ENCODE assay signal across 8 cellular contexts in genomic region chr5:43305948-43306563, GRCh38. TPM values are rescaled to one million over a fixed set of nuclear protein-coding genes. Genes with fewer than 3 reads are reported as not detected.
A peak's percentile ranks its signal among the peaks of the same experiment; 100 is the strongest.
DNase-seq lines count a peak whose midpoint lies in the region; ATAC-seq and TF ChIP-seq lines count a peak whose summit lies in the region.

No MANE protein-coding gene starts in this region.

- ATAC-seq in HG02884 (IDR thresholded peaks at IDR 0.05; ENCODE audit: unreplicated experiment): peak; percentile 49
- ATAC-seq in WTC11: peak; percentile 50

- no peak overlapping the region for H3K4me3 ChIP-seq in retinal pigment epithelial cell (ENCODE audit: low read length)

- TF ChIP-seq CTCF in GM13976 (IDR thresholded peaks at IDR 0.05; ENCODE audit: borderline replicate concordance, control extremely low read depth, extremely low read depth, insufficient read depth, missing control alignments): peak; percentile 40
- TF ChIP-seq CTCF in WTC11 (IDR thresholded peaks at IDR 0.05): peak; percentile 41; the same call in 1 of the 2 replicates
- TF ChIP-seq CTCF in retinal pigment epithelial cell (conservative IDR thresholded peaks at IDR 0.05; ENCODE audit: low read depth, low read length): peak; percentile 73

- in situ Hi-C loops in GM13976 (cut with MboI; ENCODE audit: low sequenced_read_pairs, unreplicated experiment): no loop called here

- intact Hi-C loops in posterior cingulate gyrus (cut with DNase I): loop anchor here (10.0 kb wide), 1 partner anchor 241 kb away; no protein-coding TSS in a partner anchor

- peaks cover 79% of the 10 kb centered on the region for H3K4me1 Mint-ChIP-seq in WTC11

- POLR2A ChIA-PET in WTC11 (lab: Charles Lee): no interaction called here

- CTCF ChIA-PET in WTC11 (lab: Charles Lee): interaction anchor here (0.6 to 2.0 kb wide), 9 partner anchors 12 to 397 kb away, joined by 3 to 13 read pairs (median 4); partner anchors contain the start of genes TMEM267 and ZNF131

- H3K27me3 Mint-ChIP-seq in WTC11 (ENCODE audit: low read depth): no peaks in the 10 kb centered on the region

- no peak overlapping the region for H3K4me3 Mint-ChIP-seq in WTC11

- H3K36me3 Mint-ChIP-seq in WTC11: peaks cover 9% of the 10 kb centered on the region; the same call in 1 of the 2 replicates

- no peaks in the 10 kb centered on the region for H3K9me3 Mint-ChIP-seq in WTC11

- H3K27ac Mint-ChIP-seq in WTC11: 0 out of 2 replicates have a peak overlapping the region, but pooled peaks have one; percentile 22

- DNase-seq in AG08395 (ENCODE audit: low spot score) (peak; percentile 55), GM13976 (ENCODE audit: low spot score) (peak; percentile 34), NCI-H2171 treated with DMSO at 0.1 percent for 48 hours (lab: John Stamatoyannopoulos, UW) (peak; percentile 70), WTC11 (ENCODE audit: low spot score) (no peak), germinal center (ENCODE audit: low spot score) (peak; percentile 21), retinal pigment epithelial cell (ENCODE audit: low read depth) (no peak), posterior cingulate gyrus (no peak)

TF ChIP-seq in WTC11, 78 proteins besides CTCF, POLR2A, EP300 and RAD21:
- TF ChIP-seq ATF3 (CRISPR knock-in tag; conservative IDR thresholded peaks at IDR 0.05) (no peak), SOX15 (CRISPR knock-in tag; IDR thresholded peaks at IDR 0.05) (no peak), RORB (CRISPR knock-in tag; IDR thresholded peaks at IDR 0.05) (no peak)

RNA-seq across cellular contexts. Expression of gene HMGCS1, which starts 7.2 kb away (rescaled TPM):
- total RNA-seq in WTC11 (2021): 176 to 199 TPM (median 178 TPM) in 3 replicates

Comparison
In these comparisons a context has a peak if more than half of its experiments do, and no peak if none do; other contexts are left out.
1. DNase-seq: peak in AG08395 (single experiment), GM13976 (single experiment), NCI-H2171 treated with DMSO at 0.1 percent for 48 hours (single experiment) and germinal center (single experiment); none in WTC11 (single experiment), retinal pigment epithelial cell (single experiment) and posterior cingulate gyrus (0 of 10).
2. Peak in every context shown above with its lines, with median percentiles within 50 percentile points of each other: CTCF ChIP-seq.